ENCODE assay signal across 1 cellular context in genomic region chr19:48961673-48962028, GRCh38.
TF ChIP-seq lines count a peak whose summit lies in the region.

No MANE protein-coding gene starts in this region.

TF ChIP-seq in GM23338, 12 proteins besides CTCF, POLR2A, EP300 and RAD21 (continued from another document):
- TF ChIP-seq ZNF462 (CRISPR knock-in tag; IDR thresholded peaks at IDR 0.05) (no peak), POLR2AphosphoS5 (IDR thresholded peaks at IDR 0.05; ENCODE audit: low read depth) (no peak; the same call in 1 of the 2 replicates), ZNF331 (CRISPR knock-in tag; IDR thresholded peaks at IDR 0.05; ENCODE audit: low read depth) (no peak), EZH2phosphoT487 (IDR thresholded peaks at IDR 0.05; ENCODE audit: unreplicated experiment) (no peak), ZNF114 (CRISPR knock-in tag; IDR thresholded peaks at IDR 0.05) (no peak), NANOG (IDR thresholded peaks at IDR 0.05; ENCODE audit: borderline replicate concordance) (no peak), CREB1 (CRISPR knock-in tag; IDR thresholded peaks at IDR 0.05; ENCODE audit: low read depth) (no peak), REST (IDR thresholded peaks at IDR 0.05; ENCODE audit: unreplicated experiment) (no peak)
